21 cellular contexts compared by ENCODE assay signal in genomic region chr5:13955896-13956295, GRCh38. TPM values are rescaled to one million over a fixed set of nuclear protein-coding genes. Genes with fewer than 3 reads are reported as not detected.
"Had no signal": no experiment of that assay in that cellular context is flagged by ENCODE, and none has a peak within 500 bp of the region (broad histone marks: within the 10 kb centered on the region; RNA-seq: fewer than 3 reads in every experiment).

No MANE protein-coding gene starts in this region.

- H3K9me3 Mint-ChIP-seq: activated naive CD4-positive, alpha-beta T cell treated with anti-CD3 and anti-CD28 coated beads, Interleukin-2, amount 10 ng/mL, durations not matched to agents 7 days and 5 days; activated naive CD8-positive, alpha-beta T cell treated with anti-CD3 and anti-CD28 coated beads, Interleukin-2, amount 50 U/mL, for 24 hours; type B pancreatic cell had no signal

- H3K4me1 Mint-ChIP-seq: activated naive CD4-positive, alpha-beta T cell treated with anti-CD3 and anti-CD28 coated beads, Interleukin-2, amount 10 ng/mL, durations not matched to agents 7 days and 5 days; activated naive CD8-positive, alpha-beta T cell treated with anti-CD3 and anti-CD28 coated beads, Interleukin-2, amount 50 U/mL, for 24 hours; natural killer cell; stimulated activated memory B cell treated with anti-CD40 and anti-IgM and Interleukin-4, amounts not matched to agents 10 μg/mL and 1 μg/mL and 100 μg/mL, for 72 hours had no signal

- H3K4me3 ChIP-seq: ascending aorta, breast epithelium, gastroesophageal sphincter, heart right ventricle, sigmoid colon, spleen, testis had no signal

- H3K27ac ChIP-seq: ascending aorta, breast epithelium, gastroesophageal sphincter, heart right ventricle, parathyroid adenoma, sigmoid colon, spleen, testis had no signal

- H3K4me1 ChIP-seq: ascending aorta, breast epithelium, gastroesophageal sphincter, heart right ventricle, parathyroid adenoma, sigmoid colon, spleen, testis had no signal

- H3K9me3 ChIP-seq: ascending aorta, breast epithelium, gastroesophageal sphincter, heart right ventricle, sigmoid colon, spleen, testis had no signal

- DNase-seq: activated CD4-positive, alpha-beta T cell treated with anti-CD3 and anti-CD28 coated beads, Interleukin-2, amount 50 U/mL, for 1 hour; activated CD8-positive, alpha-beta memory T cell treated with anti-CD3 and anti-CD28 coated beads, Interleukin-2, amount 50 U/mL, for 4 hours; activated naive CD4-positive, alpha-beta T cell treated with anti-CD3 and anti-CD28 coated beads, Interleukin-2, amount 10 ng/mL, durations not matched to agents 7 days and 5 days; activated naive CD8-positive, alpha-beta T cell treated with anti-CD3 and anti-CD28 coated beads, Interleukin-2, amount 50 U/mL, for 24 hours; activated T-cell treated with anti-CD3 and anti-CD28 coated beads, Interleukin-2, amount 50 U/mL, for 4 hours; cerebellar nuclear complex; effector CD4-positive, alpha-beta T cell; heart right ventricle; left cardiac atrium; mesenchymal stem cell; natural killer cell; sigmoid colon; spleen; stimulated activated CD4-positive, alpha-beta T cell treated with anti-CD3 and anti-CD28 coated beads, Interleukin-4, amount 100 ng/mL, for 4 hours; testis had no signal

- H3K27me3 ChIP-seq: ascending aorta, breast epithelium, gastroesophageal sphincter, sigmoid colon, testis had no signal

- ATAC-seq: activated naive CD8-positive, alpha-beta T cell treated with anti-CD3 and anti-CD28 coated beads, Interleukin-2, amount 50 U/mL, for 24 hours; activated T-cell treated with anti-CD3 and anti-CD28 coated beads, Interleukin-2, amount 50 U/mL, for 4 hours; gastroesophageal sphincter; heart right ventricle; left cardiac atrium; natural killer cell; stimulated activated memory B cell treated with anti-CD40 and anti-IgM and Interleukin-4, amounts not matched to agents 10 μg/mL and 1 μg/mL and 100 μg/mL, for 72 hours had no signal

- H3K27me3 Mint-ChIP-seq: activated naive CD4-positive, alpha-beta T cell treated with anti-CD3 and anti-CD28 coated beads, Interleukin-2, amount 10 ng/mL, durations not matched to agents 7 days and 5 days; type B pancreatic cell had no signal

- H3K27ac Mint-ChIP-seq: activated naive CD4-positive, alpha-beta T cell treated with anti-CD3 and anti-CD28 coated beads, Interleukin-2, amount 10 ng/mL, durations not matched to agents 7 days and 5 days; activated naive CD8-positive, alpha-beta T cell treated with anti-CD3 and anti-CD28 coated beads, Interleukin-2, amount 50 U/mL, for 24 hours; natural killer cell; stimulated activated memory B cell treated with anti-CD40 and anti-IgM and Interleukin-4, amounts not matched to agents 10 μg/mL and 1 μg/mL and 100 μg/mL, for 72 hours; type B pancreatic cell had no signal

- H3K36me3 ChIP-seq: ascending aorta, breast epithelium, gastroesophageal sphincter, heart right ventricle, sigmoid colon, spleen had no signal

- H3K36me3 Mint-ChIP-seq: activated naive CD4-positive, alpha-beta T cell treated with anti-CD3 and anti-CD28 coated beads, Interleukin-2, amount 10 ng/mL, durations not matched to agents 7 days and 5 days; natural killer cell; stimulated activated memory B cell treated with anti-CD40 and anti-IgM and Interleukin-4, amounts not matched to agents 10 μg/mL and 1 μg/mL and 100 μg/mL, for 72 hours; type B pancreatic cell had no signal

- H3K4me3 Mint-ChIP-seq: activated naive CD4-positive, alpha-beta T cell treated with anti-CD3 and anti-CD28 coated beads, Interleukin-2, amount 10 ng/mL, durations not matched to agents 7 days and 5 days; activated naive CD8-positive, alpha-beta T cell treated with anti-CD3 and anti-CD28 coated beads, Interleukin-2, amount 50 U/mL, for 24 hours; activated T-cell treated with anti-CD3 and anti-CD28 coated beads, Interleukin-2, amount 50 U/mL, for 4 hours; natural killer cell; stimulated activated memory B cell treated with anti-CD40 and anti-IgM and Interleukin-4, amounts not matched to agents 10 μg/mL and 1 μg/mL and 100 μg/mL, for 72 hours; type B pancreatic cell had no signal

RNA-seq across cellular contexts. Expression of gene DNAH5, which starts 11.4 kb away (rescaled TPM):
- total RNA-seq: activated T-cell treated with anti-CD3 and anti-CD28 coated beads, Interleukin-2, amount 50 U/mL, for 4 hours; natural killer cell had no signal
